Comparison of ENCODE assay signal across 29 cellular contexts in genomic region chr3:4743371-4743770, GRCh38.
DNase-seq lines count a peak whose midpoint lies in the region; ATAC-seq and TF ChIP-seq lines count a peak whose summit lies in the region.
"Had no signal": no experiment of that assay in that cellular context is flagged by ENCODE, and none has a peak within 500 bp of the region (broad histone marks: within the 10 kb centered on the region; RNA-seq: fewer than 3 reads in every experiment).

No MANE protein-coding gene starts in this region.

- H3K27me3 ChIP-seq in gastroesophageal sphincter: no peaks in the 10 kb centered on the region
- no peaks in the 10 kb centered on the region for H3K27me3 ChIP-seq in subcutaneous abdominal adipose tissue (ENCODE audit: control insufficient read depth in 5 of 5, insufficient read depth in 4 of 5, low read length in 5 of 5)
- no peaks in the 10 kb centered on the region for H3K27me3 ChIP-seq in MG63
- H3K27me3 ChIP-seq: esophagus squamous epithelium, foreskin keratinocyte, Peyer's patch, right lobe of liver had no signal

- no peak for ATAC-seq in activated CD4-positive, alpha-beta T cell treated with anti-CD3 and anti-CD28 coated beads for 36 hours
- ATAC-seq in gastroesophageal sphincter: no peak
- ATAC-seq: activated naive CD8-positive, alpha-beta T cell treated with anti-CD3 and anti-CD28 coated beads, Interleukin-2, amount 50 U/mL, for 24 hours; foreskin keratinocyte; GM12878; right lobe of liver had no signal

- H3K4me1 ChIP-seq in gastroesophageal sphincter: peaks cover 13 to 64% (median 25%) of the 10 kb centered on the region in 3 donors
- peaks cover 13 to 66% (median 43%) of the 10 kb centered on the region in 5 donors for H3K4me1 ChIP-seq in subcutaneous abdominal adipose tissue (ENCODE audit: control insufficient read depth in 5 of 5, insufficient read depth in 5 of 5, low read length in 5 of 5)

- no peak for DNase-seq in activated CD4-positive, alpha-beta T cell treated with anti-CD3 and anti-CD28 coated beads, Interleukin-2, amount 10 ng/mL, durations not matched to agents 24 days and 14 days
- no peak for DNase-seq in activated CD4-positive, alpha-beta T cell treated with anti-CD3 and anti-CD28 coated beads for 36 hours
- DNase-seq in SK-N-DZ (ENCODE audit: low spot score) (peak; percentile 95), DMS153 treated with DMSO at 0.1 percent for 48 hours (lab: John Stamatoyannopoulos, UW; ENCODE audit: unreplicated experiment) (no peak), islet precursor cell (no peak), MG63 (no peak)
- DNase-seq: activated CD8-positive, alpha-beta memory T cell treated with anti-CD3 and anti-CD28 coated beads for 24 hours; activated naive CD4-positive, alpha-beta T cell; activated naive CD8-positive, alpha-beta T cell treated with anti-CD3 and anti-CD28 coated beads, Interleukin-2, amount 50 U/mL, for 24 hours; activated T-cell treated with anti-CD3 and anti-CD28 coated beads, Interleukin-2, amount 50 U/mL, for 24 hours; AML-193; CD4-positive, alpha-beta memory T cell; dermis blood vessel endothelial cell; endodermal cell; esophagus squamous epithelium; foreskin keratinocyte; HFFc6; NCI-H2107; NCI-H345; NCI-H69; Peyer's patch; right lobe of liver; SHP77; stimulated activated CD4-positive, alpha-beta T cell treated with anti-CD3 and anti-CD28 coated beads, Interleukin-2, amount 100 ng/mL, for 48 hours; substantia nigra; T-helper 9 cell had no signal

- H3K4me3 Mint-ChIP-seq in activated CD4-positive, alpha-beta T cell treated with anti-CD3 and anti-CD28 coated beads, Interleukin-2, amount 10 ng/mL, durations not matched to agents 24 days and 14 days: no peak overlapping the region
- H3K4me3 Mint-ChIP-seq in activated CD4-positive, alpha-beta T cell treated with anti-CD3 and anti-CD28 coated beads for 36 hours: no peak overlapping the region
- H3K4me3 Mint-ChIP-seq: activated naive CD8-positive, alpha-beta T cell treated with anti-CD3 and anti-CD28 coated beads, Interleukin-2, amount 50 U/mL, for 24 hours; activated T-cell treated with anti-CD3 and anti-CD28 coated beads, Interleukin-2, amount 50 U/mL, for 24 hours; CD4-positive, alpha-beta memory T cell; endodermal cell; HFFc6 had no signal

- H3K27me3 Mint-ChIP-seq in activated CD4-positive, alpha-beta T cell treated with anti-CD3 and anti-CD28 coated beads, Interleukin-2, amount 10 ng/mL, durations not matched to agents 24 days and 14 days: no peaks in the 10 kb centered on the region
- no peaks in the 10 kb centered on the region for H3K27me3 Mint-ChIP-seq in activated CD4-positive, alpha-beta T cell treated with anti-CD3 and anti-CD28 coated beads for 36 hours
- H3K27me3 Mint-ChIP-seq: activated naive CD8-positive, alpha-beta T cell treated with anti-CD3 and anti-CD28 coated beads, Interleukin-2, amount 50 U/mL, for 24 hours; activated T-cell treated with anti-CD3 and anti-CD28 coated beads, Interleukin-2, amount 50 U/mL, for 24 hours; CD4-positive, alpha-beta memory T cell had no signal

- H3K4me1 Mint-ChIP-seq in activated CD4-positive, alpha-beta T cell treated with anti-CD3 and anti-CD28 coated beads, Interleukin-2, amount 10 ng/mL, durations not matched to agents 24 days and 14 days: peaks cover 56% of the 10 kb centered on the region
- peaks cover 35% of the 10 kb centered on the region for H3K4me1 Mint-ChIP-seq in activated CD4-positive, alpha-beta T cell treated with anti-CD3 and anti-CD28 coated beads for 36 hours

- peaks cover 70% of the 10 kb centered on the region for H3K36me3 Mint-ChIP-seq in activated CD4-positive, alpha-beta T cell treated with anti-CD3 and anti-CD28 coated beads, Interleukin-2, amount 10 ng/mL, durations not matched to agents 24 days and 14 days (ENCODE audit: low read depth)
- peaks cover 32% of the 10 kb centered on the region for H3K36me3 Mint-ChIP-seq in activated CD4-positive, alpha-beta T cell treated with anti-CD3 and anti-CD28 coated beads for 36 hours (ENCODE audit: low read depth)

- peak overlapping the region; percentile 46 for H3K27ac Mint-ChIP-seq in activated CD4-positive, alpha-beta T cell treated with anti-CD3 and anti-CD28 coated beads, Interleukin-2, amount 10 ng/mL, durations not matched to agents 24 days and 14 days
- H3K27ac Mint-ChIP-seq in activated CD4-positive, alpha-beta T cell treated with anti-CD3 and anti-CD28 coated beads for 36 hours: no peak overlapping the region
- H3K27ac Mint-ChIP-seq: activated naive CD8-positive, alpha-beta T cell treated with anti-CD3 and anti-CD28 coated beads, Interleukin-2, amount 50 U/mL, for 24 hours; activated T-cell treated with anti-CD3 and anti-CD28 coated beads, Interleukin-2, amount 50 U/mL, for 24 hours; endodermal cell had no signal

- H3K36me3 ChIP-seq in gastroesophageal sphincter: peaks cover 0 to 35% of the 10 kb centered on the region in 2 donors
- peaks cover 0 to 3% (median 0%) of the 10 kb centered on the region in 5 donors for H3K36me3 ChIP-seq in subcutaneous abdominal adipose tissue (ENCODE audit: control insufficient read depth in 5 of 5, insufficient read depth in 5 of 5, low read length in 5 of 5)
- no peaks in the 10 kb centered on the region for H3K36me3 ChIP-seq in MG63
- H3K36me3 ChIP-seq: esophagus squamous epithelium, Peyer's patch, right lobe of liver had no signal

- POLR2A ChIA-PET in activated CD4-positive, alpha-beta T cell treated with anti-CD3 and anti-CD28 coated beads for 36 hours (lab: Charles Lee): interaction anchor here (0.6 kb wide), 1 partner anchor 22 kb away, joined by 5 read pairs; no protein-coding TSS in a partner anchor

- no peak overlapping the region for H3K9ac ChIP-seq in subcutaneous abdominal adipose tissue (ENCODE audit: low read length in 5 of 5)

- WGBS in gastroesophageal sphincter (ENCODE audit: low coverage in 1 of 2), 2 donors: 86 to 87% methylated on average over 2 to 3 of the region's 4 CpGs

- H3K4me3 ChIP-seq in gastroesophageal sphincter (no peak overlapping the region), subcutaneous abdominal adipose tissue (ENCODE audit: low read depth in 1 of 5, low read length in 5 of 5) (no peak overlapping the region), MG63 (no peak overlapping the region)
- H3K4me3 ChIP-seq: esophagus squamous epithelium, GM12878, Peyer's patch, right lobe of liver had no signal

- CTCF ChIA-PET in activated CD4-positive, alpha-beta T cell treated with anti-CD3 and anti-CD28 coated beads for 36 hours (lab: Charles Lee): interaction anchor here (0.6 to 0.9 kb wide), 4 partner anchors 9 to 376 kb away, joined by 3 read pairs; no protein-coding TSS in a partner anchor

- no peak for TF ChIP-seq EP300 in gastroesophageal sphincter (IDR thresholded peaks at IDR 0.05)

- H3K9me3 Mint-ChIP-seq in activated CD4-positive, alpha-beta T cell treated with anti-CD3 and anti-CD28 coated beads, Interleukin-2, amount 10 ng/mL, durations not matched to agents 24 days and 14 days: peaks cover 10% of the 10 kb centered on the region
- H3K9me3 Mint-ChIP-seq in activated CD4-positive, alpha-beta T cell treated with anti-CD3 and anti-CD28 coated beads for 36 hours (ENCODE audit: low read depth): peaks cover 2% of the 10 kb centered on the region
- H3K9me3 Mint-ChIP-seq: endodermal cell had no signal

- no peak for TF ChIP-seq POLR2A in gastroesophageal sphincter (IDR thresholded peaks at IDR 0.05)

- H3K27ac ChIP-seq in gastroesophageal sphincter (peak overlapping the region in 3 of 4 donors; percentile 23 to 92 (median 86)), subcutaneous abdominal adipose tissue (ENCODE audit: low read depth, low read length) (peak overlapping the region; percentile 86)
- H3K27ac ChIP-seq: Peyer's patch had no signal

- intact Hi-C loops in activated CD4-positive, alpha-beta T cell treated with anti-CD3 and anti-CD28 coated beads, Interleukin-2, amount 10 ng/mL, durations not matched to agents 24 days and 14 days (cut with micrococcal nuclease): loop anchor here (5.0 kb wide), 1 partner anchor 164 kb away; no protein-coding TSS in a partner anchor
- intact Hi-C loops in activated CD4-positive, alpha-beta T cell treated with anti-CD3 and anti-CD28 coated beads for 36 hours (cut with DNase I, micrococcal nuclease): no loop called here

- no peak for TF ChIP-seq CTCF in gastroesophageal sphincter (IDR thresholded peaks at IDR 0.05)

- H3K9me3 ChIP-seq in gastroesophageal sphincter: no peaks in the 10 kb centered on the region
- H3K9me3 ChIP-seq in subcutaneous abdominal adipose tissue (ENCODE audit: control insufficient read depth in 5 of 5, low read length in 5 of 5): peaks cover 0 to 2% (median 0%) of the 10 kb centered on the region in 5 donors
- H3K9me3 ChIP-seq in MG63: no peaks in the 10 kb centered on the region
- H3K9me3 ChIP-seq: esophagus squamous epithelium, Peyer's patch, right lobe of liver had no signal
